ENCODE assay signal across 23 cellular contexts in the genomic region with DNA sequence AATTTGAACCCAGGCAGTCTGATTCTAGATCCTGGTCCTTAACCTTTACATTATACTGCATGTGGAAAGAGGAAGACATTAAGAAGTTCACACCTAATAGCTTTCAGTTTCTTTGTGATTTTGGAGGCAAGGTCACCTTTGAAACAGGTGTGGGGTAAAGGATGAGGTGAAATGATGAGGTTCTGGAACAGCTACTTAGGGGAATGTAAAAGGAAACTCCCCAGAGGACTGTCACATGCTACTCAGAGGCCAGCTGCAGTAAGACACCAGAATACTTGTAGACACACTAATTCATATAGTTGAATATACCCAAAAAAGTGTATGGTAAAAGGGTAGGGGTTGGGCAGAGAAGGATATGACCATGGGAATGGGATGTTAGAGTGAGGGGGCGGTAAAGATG. TPM values are rescaled to one million over a fixed set of nuclear protein-coding genes. Genes with fewer than 3 reads are reported as not detected.
DNase-seq lines count a peak whose midpoint lies in the region; ATAC-seq, FAIRE-seq and TF ChIP-seq lines count a peak whose summit lies in the region.
"Had no signal": no experiment of that assay in that cellular context is flagged by ENCODE, and none has a peak within 500 bp of the region (broad histone marks: within the 10 kb centered on the region; RNA-seq: fewer than 3 reads in every experiment).

No MANE protein-coding gene starts in this region.

- H3K27me3 ChIP-seq in K562 (ENCODE audit: control insufficient read depth in 2 of 2, insufficient read depth in 2 of 2, low read length in 2 of 2) (no peaks in the 10 kb centered on the region), pancreas (no peaks in the 10 kb centered on the region)
- no peaks in the 10 kb centered on the region for H3K27me3 ChIP-seq in CD4-positive, alpha-beta memory T cell (ENCODE audit: insufficient read depth, low read length)
- H3K27me3 ChIP-seq: esophagus squamous epithelium, heart left ventricle, spleen had no signal

- no peak overlapping the region for H3K4me3 Mint-ChIP-seq in CD4-positive, alpha-beta memory T cell
- H3K4me3 Mint-ChIP-seq: activated CD8-positive, alpha-beta T cell treated with anti-CD3 and anti-CD28 coated beads, Interleukin-2, amount 10 ng/mL, durations not matched to agents 7 days and 5 days; activated naive CD8-positive, alpha-beta T cell treated with anti-CD3 and anti-CD28 coated beads for 36 hours; activated T-cell treated with anti-CD3 and anti-CD28 coated beads, Interleukin-2, amount 50 U/mL, for 72 hours; natural killer cell had no signal

- CTCF ChIA-PET in K562 (lab: Yijun Ruan, JAX; ENCODE audit: low intra/inter-chr PET ratio): no interaction called here
- CTCF ChIA-PET in CD4-positive, alpha-beta memory T cell (lab: Charles Lee; ENCODE audit: partially characterized antibody): no interaction called here

- peaks cover 78% of the 10 kb centered on the region for H3K79me2 ChIP-seq in K562 (ENCODE audit: control insufficient read depth, insufficient read depth, low read length)

- TF ChIP-seq EP300 in K562 (IDR thresholded peaks at IDR 0.05; ENCODE audit: low read length): no peak

- no TSS peak for BruUV-seq in K562 (replicated peaks; lab: Mats Ljungman, UMichigan)

- in situ Hi-C loops in K562 (cut with MboI): no loop called here

- H3K4me3 ChIP-seq in K562 (no peak overlapping the region), pancreas (no peak overlapping the region)
- H3K4me3 ChIP-seq in CD4-positive, alpha-beta memory T cell (ENCODE audit: low read length in 2 of 2): no peak overlapping the region
- H3K4me3 ChIP-seq: esophagus squamous epithelium, heart left ventricle, prostate gland, spleen had no signal

- H3K36me3 Mint-ChIP-seq in CD4-positive, alpha-beta memory T cell: peaks cover 15 to 18% of the 10 kb centered on the region in 2 donors
- H3K36me3 Mint-ChIP-seq: natural killer cell had no signal

- no peak overlapping the region for H3K9ac ChIP-seq in K562 (ENCODE audit: insufficient read depth in 1 of 2, low read depth in 2 of 2, low read length in 2 of 2)

- no peaks in the 10 kb centered on the region for H3K9me1 ChIP-seq in K562 (ENCODE audit: control insufficient read depth, insufficient read depth, low read length)

- H3K4me1 ChIP-seq in K562 (replicated peaks in 1 of 2; ENCODE audit: control insufficient read depth in 2 of 2, insufficient read depth in 2 of 2, low read length in 2 of 2) (peaks cover 6 to 15% of the 10 kb centered on the region in 2 experiments; a peak in 4 of 5 replicates), pancreas (peaks cover 24 to 29% (median 28%) of the 10 kb centered on the region in 3 donors)
- peaks cover 19% of the 10 kb centered on the region for H3K4me1 ChIP-seq in CD4-positive, alpha-beta memory T cell (ENCODE audit: insufficient read depth, low read length)
- H3K4me1 ChIP-seq: prostate gland had no signal

- no peak for DNase-seq in GM12891 (ENCODE audit: insufficient read length, low spot score)
- DNase-seq in K562 (ENCODE audit: extremely low read depth in 1 of 4, low spot score in 3 of 4): no peak
- no peak for DNase-seq in pancreas
- DNase-seq in CD4-positive, alpha-beta memory T cell: no peak
- no peak for DNase-seq in NCI-H2081 (lab: John Stamatoyannopoulos, UW)
- no peak for DNase-seq in dedifferentiated amniotic fluid mesenchymal stem cell (ENCODE audit: extremely low spot score)
- DNase-seq: activated CD8-positive, alpha-beta T cell treated with anti-CD3 and anti-CD28 coated beads, Interleukin-2, amount 10 ng/mL, durations not matched to agents 7 days and 5 days; activated naive CD8-positive, alpha-beta T cell treated with anti-CD3 and anti-CD28 coated beads for 36 hours; activated T-cell treated with anti-CD3 and anti-CD28 coated beads, Interleukin-2, amount 50 U/mL, for 72 hours; esophagus squamous epithelium; heart left ventricle; islet precursor cell; KBM-7; natural killer cell; NCI-H1105 treated with DMSO at 0.1 percent for 48 hours; NCI-H226; spleen; stimulated activated naive CD8-positive, alpha-beta T cell treated with anti-CD3 and anti-CD28 coated beads, Interleukin-15, Interleukin-2, amounts not matched to agents 100 U/mL and 50 U/mL, for 24 hours had no signal

- POLR2A ChIA-PET in K562 (lab: Yijun Ruan, JAX): interaction anchor here (1.7 kb wide), 1 partner anchor 12 kb away, joined by 4 read pairs; no protein-coding TSS in a partner anchor
- POLR2A ChIA-PET in CD4-positive, alpha-beta memory T cell (lab: Charles Lee; ENCODE audit: partially characterized antibody): no interaction called here

- TF ChIP-seq POLR2A in GM12891 (IDR thresholded peaks at IDR 0.05; ENCODE audit: low read depth, low read length) (no peak), K562 (conservative IDR thresholded peaks at IDR 0.05) (no peak)

- H4K20me1 ChIP-seq in K562 (replicated peaks; ENCODE audit: control insufficient read depth, insufficient read depth, low read length): peaks cover 6% of the 10 kb centered on the region

- peaks cover 3% of the 10 kb centered on the region; the same call in 1 of the 2 replicates for H3K9me3 ChIP-seq in K562 (replicated peaks; ENCODE audit: control insufficient read depth, insufficient read depth, low read depth, low read length)
- H3K9me3 ChIP-seq in pancreas: no peaks in the 10 kb centered on the region
- H3K9me3 ChIP-seq in CD4-positive, alpha-beta memory T cell (ENCODE audit: control insufficient read depth in 1 of 2, low read length in 2 of 2): no peaks in the 10 kb centered on the region
- H3K9me3 ChIP-seq: esophagus squamous epithelium, heart left ventricle, prostate gland, spleen had no signal

- FAIRE-seq in GM12891 (lab: Jason Lieb, UNC) (peak; percentile 5), K562 (lab: Jason Lieb, UNC) (no peak), pancreas (lab: Jason Lieb, UNC) (no peak)
- FAIRE-seq: bronchial epithelial cell, H1 had no signal

- no peak overlapping the region for H3K4me2 ChIP-seq in K562 (ENCODE audit: insufficient read depth, low read length)

- peaks cover 21 to 26% (median 24%) of the 10 kb centered on the region in 4 donors for H3K4me1 Mint-ChIP-seq in CD4-positive, alpha-beta memory T cell

- intact Hi-C loops in K562 (cut with micrococcal nuclease): no loop called here
- intact Hi-C loops in pancreas (cut with DNase I): no loop called here
- intact Hi-C loops in CD4-positive, alpha-beta memory T cell (cut with micrococcal nuclease): no loop called here

- peak; percentile 59 for ATAC-seq in GM19463 (IDR thresholded peaks at IDR 0.05; ENCODE audit: unreplicated experiment)
- ATAC-seq in HG02981 (IDR thresholded peaks at IDR 0.05; ENCODE audit: unreplicated experiment): peak; percentile 43
- ATAC-seq in K562: no peak
- no peak for ATAC-seq in pancreas
- ATAC-seq: activated CD8-positive, alpha-beta T cell treated with anti-CD3 and anti-CD28 coated beads, Interleukin-2, amount 10 ng/mL, durations not matched to agents 7 days and 5 days; activated T-cell treated with anti-CD3 and anti-CD28 coated beads, Interleukin-2, amount 50 U/mL, for 72 hours; heart left ventricle; natural killer cell; stimulated activated naive CD8-positive, alpha-beta T cell treated with anti-CD3 and anti-CD28 coated beads, Interleukin-15, Interleukin-2, amounts not matched to agents 100 U/mL and 50 U/mL, for 24 hours had no signal

- H3K36me3 ChIP-seq in K562 (ENCODE audit: control insufficient read depth, insufficient read depth, low read length) (peaks cover 33% of the 10 kb centered on the region), pancreas (no peaks in the 10 kb centered on the region)
- no peaks in the 10 kb centered on the region for H3K36me3 ChIP-seq in CD4-positive, alpha-beta memory T cell (ENCODE audit: insufficient read depth, low read length)
- H3K36me3 ChIP-seq: esophagus squamous epithelium, prostate gland had no signal

- no peak overlapping the region for H2AFZ ChIP-seq in K562 (ENCODE audit: low read depth, low read length)

- peaks cover 0 to 4% (median 0%) of the 10 kb centered on the region in 8 donors for H3K9me3 Mint-ChIP-seq in CD4-positive, alpha-beta memory T cell
- H3K9me3 Mint-ChIP-seq: activated T-cell treated with anti-CD3 and anti-CD28 coated beads, Interleukin-2, amount 50 U/mL, for 72 hours; natural killer cell had no signal

- H3K27ac ChIP-seq in K562 (ENCODE audit: extremely low read depth, low read depth, low read length) (no peak overlapping the region), pancreas (peak overlapping the region in 1 of 4 donors; percentile 17)
- H3K27ac ChIP-seq in CD4-positive, alpha-beta memory T cell (ENCODE audit: low read depth, low read length): no peak overlapping the region

- no peak overlapping the region for H3K27ac Mint-ChIP-seq in CD4-positive, alpha-beta memory T cell
- H3K27ac Mint-ChIP-seq: activated CD8-positive, alpha-beta T cell treated with anti-CD3 and anti-CD28 coated beads, Interleukin-2, amount 10 ng/mL, durations not matched to agents 7 days and 5 days; activated naive CD8-positive, alpha-beta T cell treated with anti-CD3 and anti-CD28 coated beads for 36 hours; activated T-cell treated with anti-CD3 and anti-CD28 coated beads, Interleukin-2, amount 50 U/mL, for 72 hours; natural killer cell had no signal

- no peak for TF ChIP-seq RAD21 in K562 (CRISPR knock-in tag; conservative IDR thresholded peaks at IDR 0.05 in 1 of 2, IDR thresholded peaks at IDR 0.05 in 1 of 2)

- TF ChIP-seq CTCF in K562 (IDR thresholded peaks at IDR 0.05 in 2 of 3, conservative IDR thresholded peaks at IDR 0.05 in 1 of 3; ENCODE audit: insufficient read depth in 2 of 3, low read depth in 1 of 3, low read length in 3 of 3) (no peak), pancreas (IDR thresholded peaks at IDR 0.05) (no peak)

- no peaks in the 10 kb centered on the region for H3K27me3 Mint-ChIP-seq in CD4-positive, alpha-beta memory T cell
- H3K27me3 Mint-ChIP-seq: activated naive CD8-positive, alpha-beta T cell treated with anti-CD3 and anti-CD28 coated beads for 36 hours had no signal

- whole genome bisulfite sequencing in K562 (ENCODE audit: insufficient coverage, low coverage, missing lambda C conversion rate): 85% methylated on average over 1 of the region's 1 CpG
- 46 to 55% methylated on average over 1 of the region's 1 CpG for WGBS in pancreas, 2 donors

RNA-seq across cellular contexts. Expression of gene APIP, which starts 5.4 kb away (rescaled TPM):
- 30.8 TPM for polyA plus RNA-seq in GM12891 (2012; ENCODE audit: low read depth, missing spikeins)
- 4.8 and 13.9 TPM in 2 replicates for total RNA-seq in K562 (2011; cell fraction: chromatin; rRNA removed; ENCODE audit: low replicate concordance)
- total RNA-seq in K562 (2011; cell fraction: nucleolus; rRNA removed): 3.8 and 5.9 TPM in 2 replicates
- total RNA-seq in K562 (2011; cell fraction: nucleoplasm; rRNA removed): 8.6 and 9.2 TPM in 2 replicates
- total RNA-seq in K562 (2014; rRNA removed): 49.8 and 63.7 TPM in 2 replicates
- total RNA-seq in K562 (2014; rRNA removed; fragmentation: Illumina TruSeq; extraction: Trizol): 91.4 and 96.8 TPM in 2 replicates
- 79.7 and 92.2 TPM in 2 replicates for total RNA-seq in K562 (2015; rRNA removed; fragmentation: Illumina TruSeq; extraction: Trizol)
- total RNA-seq in K562 (2021): 63.8 and 67.4 TPM in 2 replicates
- polyA plus RNA-seq in K562 (2011; rRNA removed): 49.5 and 65.7 TPM in 2 replicates
- 15.0 and 31.1 TPM in 2 replicates for polyA plus RNA-seq in K562 (2011; cell fraction: cytosol; rRNA removed)
- polyA plus RNA-seq in K562 (2011; cell fraction: nucleus; rRNA removed): 15.0 and 26.2 TPM in 2 replicates
- 53.1 and 71.4 TPM in 2 replicates for polyA plus RNA-seq in K562 (2012)
- polyA plus RNA-seq in K562 (2014; fragmentation: Illumina TruSeq; extraction: Trizol): 66.0 and 76.7 TPM in 2 replicates
- 100 to 1,000 TPM; 100 to 110 TPM for polyA plus RNA-seq in K562 (2014; fragmentation: Nextera tagmentation; extraction: Ambion mirVana)
- polyA plus RNA-seq in K562 (2014; rRNA removed): 80.3 and 82.8 TPM in 2 replicates
- 32.2 and 38.1 TPM in 2 replicates for polyA minus RNA-seq in K562 (2011; rRNA and poly(A)+ RNA removed)
- polyA minus RNA-seq in K562 (2011; cell fraction: cytosol; rRNA and poly(A)+ RNA removed): 21.0 and 22.5 TPM in 2 replicates
- polyA minus RNA-seq in K562 (2011; cell fraction: nucleus; rRNA and poly(A)+ RNA removed): 4.8 and 8.4 TPM in 2 replicates
- total RNA-seq in pancreas: 10 to 100 TPM; 12.2 to 14.9 (median 13.9) TPM
- polyA plus RNA-seq in pancreas: 10 to 100 TPM; 13.5 to 21.4 TPM
- total RNA-seq in CD4-positive, alpha-beta memory T cell: 10 to 100 TPM; 17.7 to 18.4 TPM
- 10 to 100 TPM; 17.2 to 27.6 TPM for polyA plus RNA-seq in CD4-positive, alpha-beta memory T cell

RNA-seq across cellular contexts. Expression of gene PDHX, which starts 5.6 kb away (rescaled TPM):
- polyA plus RNA-seq in GM12891 (2012; ENCODE audit: low read depth, missing spikeins): 16.9 TPM
- total RNA-seq in K562 (2011; cell fraction: chromatin; rRNA removed; ENCODE audit: low replicate concordance): 20.9 and 58.2 TPM in 2 replicates
- 10.5 and 13.6 TPM in 2 replicates for total RNA-seq in K562 (2011; cell fraction: nucleolus; rRNA removed)
- 13.7 and 14.1 TPM in 2 replicates for total RNA-seq in K562 (2011; cell fraction: nucleoplasm; rRNA removed)
- total RNA-seq in K562 (2014; rRNA removed) (23.7 and 28.4 TPM in 2 replicates), K562 (2014; rRNA removed; fragmentation: Illumina TruSeq; extraction: Trizol) (41.3 and 47.6 TPM in 2 replicates), K562 (2015; rRNA removed; fragmentation: Illumina TruSeq; extraction: Trizol) (38.5 and 38.9 TPM in 2 replicates), K562 (2021) (35.0 and 41.3 TPM in 2 replicates), pancreas (10 to 100 TPM; 11.4 to 21.2 (median 16.7) TPM)
- polyA plus RNA-seq in K562 (2011; rRNA removed) (27.5 and 32.9 TPM in 2 replicates), K562 (2014; fragmentation: Illumina TruSeq; extraction: Trizol) (37.9 and 43.5 TPM in 2 replicates), K562 (2014; fragmentation: Nextera tagmentation; extraction: Ambion mirVana) (10 to 100 TPM; 20.8 to 31.2 TPM), K562 (2014; rRNA removed) (21.6 and 24.0 TPM in 2 replicates), pancreas (10 to 100 TPM in 1 of 2 donors, 1 to 10 TPM in 1; 7.2 to 10.9 TPM)
- 14.9 and 23.2 TPM in 2 replicates for polyA plus RNA-seq in K562 (2011; cell fraction: cytosol; rRNA removed)
- 16.6 and 20.2 TPM in 2 replicates for polyA plus RNA-seq in K562 (2011; cell fraction: nucleus; rRNA removed)
- polyA plus RNA-seq in K562 (2012): 25.6 and 31.6 TPM in 2 replicates
- polyA minus RNA-seq in K562 (2011; rRNA and poly(A)+ RNA removed): 54.1 and 64.9 TPM in 2 replicates
- polyA minus RNA-seq in K562 (2011; cell fraction: cytosol; rRNA and poly(A)+ RNA removed): 20.7 and 24.3 TPM in 2 replicates
- polyA minus RNA-seq in K562 (2011; cell fraction: nucleus; rRNA and poly(A)+ RNA removed): 20.5 and 32.1 TPM in 2 replicates
- 10 to 100 TPM; 39.1 to 43.5 TPM for total RNA-seq in CD4-positive, alpha-beta memory T cell
- 10 to 100 TPM; 17.6 to 20.4 TPM for polyA plus RNA-seq in CD4-positive, alpha-beta memory T cell

Comparison
In these comparisons a context has a peak if more than half of its experiments do, and no peak if none do; other contexts are left out.
1. ATAC-seq: peak in GM19463 (single experiment) and HG02981 (single experiment); none in K562 (single experiment) and pancreas (0 of 4).